In genomic region chr2:11863103-11863502, GRCh38 we compare ENCODE assay signal across 8 cellular contexts.
DNase-seq lines count a peak whose midpoint lies in the region; ATAC-seq and TF ChIP-seq lines count a peak whose summit lies in the region.

No MANE protein-coding gene starts in this region.

- POLR2A ChIA-PET in A673 (lab: Charles Lee; ENCODE audit: low non-redundant PET) = interaction anchor here (0.7 kb wide), 1 partner anchor 79 kb away, joined by 20 read pairs; no protein-coding TSS in a partner anchor

- 87% methylated on average over 7 of the region's 7 CpGs for WGBS in suprapubic skin

- H3K4me1 ChIP-seq in suprapubic skin = peaks cover 12% of the 10 kb centered on the region
- peaks cover 7% of the 10 kb centered on the region for H3K4me1 ChIP-seq in A673 (ENCODE audit: insufficient read depth, low read length, poor library complexity, severe bottlenecking)

- no peaks in the 10 kb centered on the region for H3K9me3 ChIP-seq in suprapubic skin
- H3K9me3 ChIP-seq in A673 (ENCODE audit: low read depth, low read length, poor library complexity, severe bottlenecking) = peaks cover 10% of the 10 kb centered on the region

- TF ChIP-seq POLR2A in suprapubic skin (IDR thresholded peaks at IDR 0.05) = no peak

- in situ Hi-C loops in GM13977 (cut with MboI; ENCODE audit: low pct_unique_long_range_greater_than_20kb, low sequenced_read_pairs, unreplicated experiment) = loop anchor here (25.0 kb wide), 1 partner anchor 174 kb away; no protein-coding TSS in a partner anchor

- intact Hi-C loops in A673 (cut with micrococcal nuclease; ENCODE audit: unreplicated experiment) = loop anchor here (2.0 to 10.0 kb wide), 4 partner anchors 310 to 854 kb away; partner anchors contain the start of gene TRIB2

- H3K4me3 ChIP-seq in suprapubic skin = no peak overlapping the region
- no peak overlapping the region for H3K4me3 ChIP-seq in A673 (ENCODE audit: low read depth, low read length, poor library complexity, severe bottlenecking)

- TF ChIP-seq CTCF in GM13977 (IDR thresholded peaks at IDR 0.05; ENCODE audit: extremely low read depth, insufficient read depth, missing control alignments) (peak; percentile 7), suprapubic skin (IDR thresholded peaks at IDR 0.05) (no peak), A673 (conservative IDR thresholded peaks at IDR 0.05; ENCODE audit: low read depth, low read length) (no peak)

- no TSS peak for BruUV-seq in A673 (replicated peaks; lab: Mats Ljungman, UMichigan)

- CTCF ChIA-PET in A673 (lab: Charles Lee) = interaction anchor here (0.5 to 1.2 kb wide), 5 partner anchors 64 to 1144 kb away, joined by 3 to 11 read pairs (median 5); no protein-coding TSS in a partner anchor

- ATAC-seq in GM21515 (IDR thresholded peaks at IDR 0.05; ENCODE audit: unreplicated experiment) = peak; percentile 44
- peak; percentile 20 for ATAC-seq in HG03575 (IDR thresholded peaks at IDR 0.05; ENCODE audit: extremely low read depth, insufficient number of reproducible peaks, low FRiP score, unreplicated experiment)

- DNase-seq in GM13977 (ENCODE audit: low spot score) = peak; percentile 51
- peak; percentile 29 for DNase-seq in islet precursor cell
- no peak for DNase-seq in NCI-H1092 treated with DMSO at 0.1 percent for 48 hours (lab: John Stamatoyannopoulos, UW)
- no peak for DNase-seq in COR-L47 (lab: John Stamatoyannopoulos, UW)
- no peak for DNase-seq in suprapubic skin (ENCODE audit: low spot score in 2 of 2)
- DNase-seq in A673 (ENCODE audit: low spot score) = no peak

- H3K27ac ChIP-seq in suprapubic skin (no peak overlapping the region), A673 (ENCODE audit: low read depth, low read length, poor library complexity, severe bottlenecking) (no peak overlapping the region)

- H3K27me3 ChIP-seq in suprapubic skin (no peaks in the 10 kb centered on the region), A673 (replicated peaks; ENCODE audit: insufficient read depth, low read depth, low read length, poor library complexity) (no peaks in the 10 kb centered on the region)

- H3K36me3 ChIP-seq in suprapubic skin (no peaks in the 10 kb centered on the region), A673 (ENCODE audit: insufficient read depth, low read length, poor library complexity, severe bottlenecking) (no peaks in the 10 kb centered on the region)

- TF ChIP-seq EP300 in suprapubic skin (IDR thresholded peaks at IDR 0.05) = no peak

Comparison
In these comparisons a context has a peak if more than half of its experiments do, and no peak if none do; other contexts are left out.
1. DNase-seq: peak in GM13977 (single experiment) and islet precursor cell (single experiment); none in NCI-H1092 treated with DMSO at 0.1 percent for 48 hours (single experiment), COR-L47 (single experiment), suprapubic skin (0 of 2) and A673 (single experiment).